ENCODE assay signal across 1 cellular context in the genomic region with DNA sequence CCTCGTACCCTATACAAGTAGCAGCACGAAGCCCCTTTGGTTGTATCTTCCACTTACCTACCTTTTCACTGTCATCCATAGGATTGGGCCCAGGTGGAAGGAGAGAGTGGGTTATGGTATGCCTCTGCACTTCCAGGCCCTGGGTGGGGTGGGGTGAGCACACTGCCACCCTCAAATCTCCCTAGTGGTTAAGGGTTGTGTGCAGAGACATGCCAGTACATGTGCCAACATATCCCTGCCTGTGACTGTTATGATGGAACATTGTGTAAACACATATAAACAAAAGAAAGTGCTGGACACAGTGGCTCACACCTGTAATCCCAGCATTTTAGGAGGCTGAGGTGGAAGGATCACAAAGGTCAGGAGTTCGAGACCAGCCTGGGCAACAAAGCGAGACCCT.
TF ChIP-seq lines count a peak whose summit lies in the region.

No MANE protein-coding gene starts in this region.

TF ChIP-seq in HCT116, 20 proteins besides CTCF, POLR2A, EP300 and RAD21:
- TF ChIP-seq, protein P1, sequence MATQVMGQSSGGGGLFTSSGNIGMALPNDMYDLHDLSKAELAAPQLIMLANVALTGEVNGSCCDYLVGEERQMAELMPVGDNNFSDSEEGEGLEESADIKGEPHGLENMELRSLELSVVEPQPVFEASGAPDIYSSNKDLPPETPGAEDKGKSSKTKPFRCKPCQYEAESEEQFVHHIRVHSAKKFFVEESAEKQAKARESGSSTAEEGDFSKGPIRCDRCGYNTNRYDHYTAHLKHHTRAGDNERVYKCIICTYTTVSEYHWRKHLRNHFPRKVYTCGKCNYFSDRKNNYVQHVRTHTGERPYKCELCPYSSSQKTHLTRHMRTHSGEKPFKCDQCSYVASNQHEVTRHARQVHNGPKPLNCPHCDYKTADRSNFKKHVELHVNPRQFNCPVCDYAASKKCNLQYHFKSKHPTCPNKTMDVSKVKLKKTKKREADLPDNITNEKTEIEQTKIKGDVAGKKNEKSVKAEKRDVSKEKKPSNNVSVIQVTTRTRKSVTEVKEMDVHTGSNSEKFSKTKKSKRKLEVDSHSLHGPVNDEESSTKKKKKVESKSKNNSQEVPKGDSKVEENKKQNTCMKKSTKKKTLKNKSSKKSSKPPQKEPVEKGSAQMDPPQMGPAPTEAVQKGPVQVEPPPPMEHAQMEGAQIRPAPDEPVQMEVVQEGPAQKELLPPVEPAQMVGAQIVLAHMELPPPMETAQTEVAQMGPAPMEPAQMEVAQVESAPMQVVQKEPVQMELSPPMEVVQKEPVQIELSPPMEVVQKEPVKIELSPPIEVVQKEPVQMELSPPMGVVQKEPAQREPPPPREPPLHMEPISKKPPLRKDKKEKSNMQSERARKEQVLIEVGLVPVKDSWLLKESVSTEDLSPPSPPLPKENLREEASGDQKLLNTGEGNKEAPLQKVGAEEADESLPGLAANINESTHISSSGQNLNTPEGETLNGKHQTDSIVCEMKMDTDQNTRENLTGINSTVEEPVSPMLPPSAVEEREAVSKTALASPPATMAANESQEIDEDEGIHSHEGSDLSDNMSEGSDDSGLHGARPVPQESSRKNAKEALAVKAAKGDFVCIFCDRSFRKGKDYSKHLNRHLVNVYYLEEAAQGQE (IDR thresholded peaks at IDR 0.05; ENCODE audit: low read depth): no peak
